22 cellular contexts compared by ENCODE assay signal in the genomic region with DNA sequence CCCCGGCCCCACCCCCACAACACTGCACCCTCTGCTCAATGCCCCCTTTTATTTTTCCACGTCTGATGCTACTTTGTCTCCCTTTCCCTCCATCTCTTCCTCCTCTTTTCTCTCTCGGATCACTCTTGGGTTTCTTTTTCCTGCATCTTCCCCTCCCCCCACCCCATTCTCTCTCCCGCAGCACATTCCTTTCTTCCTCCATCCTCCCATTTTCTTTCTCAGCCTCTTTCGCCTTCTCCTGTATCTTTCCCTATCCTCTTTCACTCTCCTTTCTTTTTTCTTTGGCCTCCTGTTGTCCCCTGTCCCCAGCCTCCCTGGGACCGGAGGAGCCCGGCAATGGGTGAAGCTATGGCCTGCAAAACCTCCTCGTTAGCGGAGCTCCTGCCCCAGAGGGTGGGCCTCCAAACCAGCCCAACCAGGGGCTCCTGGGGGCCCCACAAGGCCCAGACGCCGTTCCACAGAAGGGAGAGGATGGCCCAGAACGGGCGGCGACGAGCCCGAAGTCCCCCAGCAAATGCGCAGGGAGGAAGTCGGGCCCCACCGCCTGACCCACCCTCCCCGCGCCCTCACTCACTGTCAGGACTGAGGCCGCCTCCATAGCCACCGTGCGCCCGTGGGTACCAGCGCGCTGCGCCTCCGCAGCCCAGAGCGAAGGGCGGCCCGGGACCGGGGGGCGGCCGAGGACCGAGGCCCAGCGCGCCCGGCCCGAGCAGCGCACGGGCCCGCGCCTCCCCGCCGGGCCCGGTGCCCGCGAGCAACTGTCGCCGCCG. TPM values are rescaled to one million over a fixed set of nuclear protein-coding genes. Genes with fewer than 3 reads are reported as not detected.
A peak's percentile ranks its signal among the peaks of the same experiment; 100 is the strongest.
DNase-seq lines count a peak whose midpoint lies in the region; ATAC-seq, FAIRE-seq and TF ChIP-seq lines count a peak whose summit lies in the region.
"Had no signal": no experiment of that assay in that cellular context is flagged by ENCODE, and none has a peak within 500 bp of the region (broad histone marks: within the 10 kb centered on the region; RNA-seq: fewer than 3 reads in every experiment).

No MANE protein-coding gene starts in this region.

- POLR2A ChIA-PET in A549 (lab: Yijun Ruan, JAX): no interaction called here

- 0 out of 3 replicates have a peak, but pooled peaks cover 3% of the 10 kb centered on the region for H3K4me1 ChIP-seq in A549
- peaks cover 16% of the 10 kb centered on the region; the same call in 1 of the 2 replicates for H3K4me1 ChIP-seq in GM23338 (ENCODE audit: insufficient read depth)
- H3K4me1 ChIP-seq: right lobe of liver had no signal

- H3K4me2 ChIP-seq in A549 (peak overlapping the region; percentile 77), GM23338 (peak overlapping the region; percentile 72)

- H3K4me1 Mint-ChIP-seq in GM23338 (peaks cover 27% of the 10 kb centered on the region), nephron progenitor cell (peaks cover 16% of the 10 kb centered on the region)
- H3K4me1 Mint-ChIP-seq: activated naive CD4-positive, alpha-beta T cell treated with anti-CD3 and anti-CD28 coated beads, Interleukin-2, amount 10 ng/mL, durations not matched to agents 7 days and 5 days had no signal

- H2AFZ ChIP-seq in GM23338: no peak overlapping the region; the same call in 1 of the 2 replicates

- no peak for FAIRE-seq in A549 (lab: Jason Lieb, UNC)
- FAIRE-seq: colon, HTR-8/SVneo had no signal

- no peaks in the 10 kb centered on the region for H3K36me3 ChIP-seq in GM23338 (ENCODE audit: insufficient read depth)
- H3K36me3 ChIP-seq: right lobe of liver, tibial artery had no signal

- no peaks in the 10 kb centered on the region for H3K79me2 ChIP-seq in GM23338 (replicated peaks; ENCODE audit: insufficient read depth)

- TF ChIP-seq EP300 in A549 (IDR thresholded peaks at IDR 0.05): no peak

- no peak for TF ChIP-seq POLR2A in A549 (IDR thresholded peaks at IDR 0.05; ENCODE audit: low read length)

- H3K9me3 Mint-ChIP-seq in GM23338 (peaks cover 4% of the 10 kb centered on the region), nephron progenitor cell (no peaks in the 10 kb centered on the region)
- H3K9me3 Mint-ChIP-seq: activated naive CD4-positive, alpha-beta T cell treated with anti-CD3 and anti-CD28 coated beads, Interleukin-2, amount 10 ng/mL, durations not matched to agents 7 days and 5 days; activated T-cell treated with anti-CD3 and anti-CD28 coated beads, Interleukin-2, amount 50 U/mL, for 4 hours had no signal

- no peak for ATAC-seq in A549
- no peak for ATAC-seq in GM23338
- no peak for ATAC-seq in HG02642 (IDR thresholded peaks at IDR 0.05; ENCODE audit: poor library complexity, unreplicated experiment)
- ATAC-seq: activated CD8-positive, alpha-beta T cell treated with anti-CD3 and anti-CD28 coated beads, Interleukin-2, amount 10 ng/mL, durations not matched to agents 7 days and 5 days; activated T-cell treated with anti-CD3 and anti-CD28 coated beads, Interleukin-2, amount 50 U/mL, for 4 hours; stimulated activated naive B cell treated with anti-CD40 and anti-IgM and Interleukin-4, amounts not matched to agents 10 μg/mL and 1 μg/mL and 100 μg/mL, for 72 hours had no signal

- H3K4me3 ChIP-seq in A549: peak overlapping the region; percentile 45
- peak overlapping the region; percentile 47 for H3K4me3 ChIP-seq in GM23338
- peak overlapping the region; percentile 62 for H3K4me3 ChIP-seq in coronary artery
- H3K4me3 ChIP-seq: right lobe of liver had no signal

- H3K27ac Mint-ChIP-seq in GM23338 (no peak overlapping the region), nephron progenitor cell (no peak overlapping the region)
- H3K27ac Mint-ChIP-seq: activated naive CD4-positive, alpha-beta T cell treated with anti-CD3 and anti-CD28 coated beads, Interleukin-2, amount 10 ng/mL, durations not matched to agents 7 days and 5 days had no signal

- H3K27me3 Mint-ChIP-seq in GM23338 (ENCODE audit: insufficient read depth, low read depth, poor library complexity): peaks cover 88% of the 10 kb centered on the region
- H3K27me3 Mint-ChIP-seq in nephron progenitor cell (ENCODE audit: low read depth, poor library complexity): peaks cover 91% of the 10 kb centered on the region

- no peaks in the 10 kb centered on the region; the same call in 2 of the 3 replicates for H3K36me3 Mint-ChIP-seq in GM23338 (ENCODE audit: low read depth)
- no peaks in the 10 kb centered on the region for H3K36me3 Mint-ChIP-seq in nephron progenitor cell (ENCODE audit: low read depth)
- H3K36me3 Mint-ChIP-seq: activated naive CD4-positive, alpha-beta T cell treated with anti-CD3 and anti-CD28 coated beads, Interleukin-2, amount 10 ng/mL, durations not matched to agents 7 days and 5 days had no signal

- H3K27me3 ChIP-seq in GM23338 (ENCODE audit: insufficient read depth): peaks cover 97% of the 10 kb centered on the region

- 13% methylated on average over 6 of the region's 52 CpGs for WGBS in A549 (ENCODE audit: missing lambda C conversion rate)

- DNase-seq in A549 (ENCODE audit: low read depth in 1 of 2, low spot score in 1 of 2) (no peak), GM23338 (ENCODE audit: low spot score) (peak; percentile 54), coronary artery (ENCODE audit: low spot score) (no peak), nephron progenitor cell (no peak), NOMO-1 treated with dmso at 0.1 percent for 144 hours (lab: John Stamatoyannopoulos, UW; ENCODE audit: unreplicated experiment) (no peak), AML-193 (lab: John Stamatoyannopoulos, UW) (no peak), HuH-7.5 (ENCODE audit: low spot score) (no peak)
- DNase-seq: activated CD8-positive, alpha-beta T cell treated with anti-CD3 and anti-CD28 coated beads, Interleukin-2, amount 10 ng/mL, durations not matched to agents 7 days and 5 days; activated naive CD4-positive, alpha-beta T cell treated with anti-CD3 and anti-CD28 coated beads, Interleukin-2, amount 10 ng/mL, durations not matched to agents 7 days and 5 days; activated T-cell treated with anti-CD3 and anti-CD28 coated beads, Interleukin-2, amount 50 U/mL, for 4 hours; NCI-H1105; NCI-H2107; NCI-H524; right lobe of liver; Right ventricle myocardium superior; stimulated activated naive B cell treated with anti-CD40 and anti-IgM and Interleukin-4, amounts not matched to agents 10 μg/mL and 1 μg/mL and 100 μg/mL, for 72 hours; tibial artery had no signal

- H3K4me3 Mint-ChIP-seq in GM23338 (peak overlapping the region; percentile 55), nephron progenitor cell (peak overlapping the region; percentile 67)
- H3K4me3 Mint-ChIP-seq: activated CD8-positive, alpha-beta T cell treated with anti-CD3 and anti-CD28 coated beads, Interleukin-2, amount 10 ng/mL, durations not matched to agents 7 days and 5 days; activated naive CD4-positive, alpha-beta T cell treated with anti-CD3 and anti-CD28 coated beads, Interleukin-2, amount 10 ng/mL, durations not matched to agents 7 days and 5 days; activated T-cell treated with anti-CD3 and anti-CD28 coated beads, Interleukin-2, amount 50 U/mL, for 4 hours had no signal

- H3K9me2 ChIP-seq in GM23338 (ENCODE audit: insufficient read depth): no peaks in the 10 kb centered on the region

- TF ChIP-seq RAD21 in A549 (conservative IDR thresholded peaks at IDR 0.05 in 1 of 2, IDR thresholded peaks at IDR 0.05 in 1 of 2): no peak

- H3K9me3 ChIP-seq in A549: no peaks in the 10 kb centered on the region
- H3K9me3 ChIP-seq: right lobe of liver, tibial artery had no signal

- H3K27ac ChIP-seq in A549 (no peak overlapping the region), GM23338 (ENCODE audit: low read depth) (no peak overlapping the region), coronary artery (no peak overlapping the region)
- H3K27ac ChIP-seq: right lobe of liver, tibial artery had no signal

- CTCF ChIA-PET in A549 (lab: Yijun Ruan, JAX): interaction anchor here (0.6 kb wide), 1 partner anchor 211 kb away, joined by 3 read pairs; no protein-coding TSS in a partner anchor

- 0 out of 2 replicates have a peak, but pooled peaks cover 8% of the 10 kb centered on the region for H3F3A ChIP-seq in GM23338 (replicated peaks; ENCODE audit: low read depth)

- TF ChIP-seq CTCF in A549 (IDR thresholded peaks at IDR 0.05): no peak
- TF ChIP-seq CTCF in GM23338 (conservative IDR thresholded peaks at IDR 0.05; ENCODE audit: low read depth in 2 of 2): no peak
- TF ChIP-seq CTCF in coronary artery (IDR thresholded peaks at IDR 0.05): no peak
- TF ChIP-seq CTCF in nephron progenitor cell (IDR thresholded peaks at IDR 0.05): no peak

- H4K20me1 ChIP-seq in GM23338 (replicated peaks; ENCODE audit: insufficient read depth): peaks cover 24% of the 10 kb centered on the region

TF ChIP-seq in A549, 52 proteins besides CTCF, POLR2A, EP300 and RAD21 (continues in another document):
- no peak for TF ChIP-seq CHD2 (IDR thresholded peaks at IDR 0.05; ENCODE audit: low read length, partially characterized antibody)
- TF ChIP-seq HOXB13 (CRISPR knock-in tag; IDR thresholded peaks at IDR 0.05; ENCODE audit: low read depth): no peak
- TF ChIP-seq ZC3H11A (IDR thresholded peaks at IDR 0.05): no peak
- no peak for TF ChIP-seq NR3C1 (IDR thresholded peaks at IDR 0.05)
- no peak for TF ChIP-seq RCOR1 (IDR thresholded peaks at IDR 0.05; ENCODE audit: low read depth, low read length)
- TF ChIP-seq EHF (CRISPR knock-in tag; IDR thresholded peaks at IDR 0.05): no peak

TF ChIP-seq in GM23338, 12 proteins besides CTCF, POLR2A, EP300 and RAD21:
- TF ChIP-seq ZNF114 (CRISPR knock-in tag; IDR thresholded peaks at IDR 0.05) (no peak), EZH2 (IDR thresholded peaks at IDR 0.05; ENCODE audit: low read depth, unreplicated experiment) (peak; percentile 100), ZNF331 (CRISPR knock-in tag; IDR thresholded peaks at IDR 0.05; ENCODE audit: low read depth) (no peak), EZH2phosphoT487 (IDR thresholded peaks at IDR 0.05; ENCODE audit: unreplicated experiment) (peak; percentile 90)

RNA-seq across cellular contexts. Expression of a gene that starts 0.8 kb away (rescaled TPM):
- polyA plus RNA-seq in A549 (2011; rRNA removed): not detected in 2 replicates
- polyA plus RNA-seq in A549 (2012; cell fraction: cytosol; rRNA removed): 0.04 and 0.06 TPM in 2 replicates
- polyA plus RNA-seq in A549 (2012; cell fraction: nucleus; rRNA removed): 0.06 and 0.07 TPM in 2 replicates
- 0.06 to 0.08 TPM in 2 of 3 replicates, not detected in the other for polyA plus RNA-seq in A549 (2017; fragmentation: RNase III; extraction: RNeasy Plus Mini Kit Qiagen cat#74134 plus additional on column Dnase treatment)
- polyA minus RNA-seq in A549 (2011; rRNA and poly(A)+ RNA removed): not detected in 2 replicates
- total RNA-seq in GM23338 (2014; rRNA removed; shearing (Covaris generic)): 0.69 TPM in 1 of 2 replicates, not detected in the other
- polyA plus RNA-seq in GM23338 (2016; fragmentation: Nextera tagmentation; extraction: Ambion mirVana): 0.23 TPM in 1 of 2 replicates, not detected in the other
- total RNA-seq: activated CD8-positive, alpha-beta T cell treated with anti-CD3 and anti-CD28 coated beads, Interleukin-2, amount 10 ng/mL, durations not matched to agents 7 days and 5 days; activated T-cell treated with anti-CD3 and anti-CD28 coated beads, Interleukin-2, amount 50 U/mL, for 4 hours; mononuclear cell; right lobe of liver; Right ventricle myocardium superior; T-helper 1 cell treated with Interleukin-12 subunit alpha and Interleukin-12 subunit beta and Interleukin-4 antibody, amounts not matched to agents 30 ng/mL and 1 ng/mL, for 36 hours had no signal
